Comparison of ENCODE assay signal across 28 cellular contexts in the genomic region with DNA sequence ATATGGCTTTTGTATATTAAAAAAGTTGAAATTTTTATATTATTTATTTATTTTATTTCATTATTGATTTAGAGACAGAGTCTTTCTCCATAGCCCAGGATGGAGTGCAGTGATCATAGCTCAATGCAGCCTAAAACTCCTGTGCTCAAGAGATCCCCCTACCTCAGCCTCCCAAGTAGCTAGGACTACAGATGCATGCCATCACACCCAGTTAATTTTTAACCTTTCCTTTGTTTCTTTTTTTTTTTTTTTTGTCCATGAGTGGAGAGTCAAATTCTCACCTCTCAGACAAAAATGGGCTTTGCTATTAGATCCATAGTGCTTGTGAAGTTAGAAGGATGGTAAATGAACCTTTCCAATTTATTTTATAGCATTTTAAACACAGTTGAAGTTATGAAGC.
"Had no signal": no experiment of that assay in that cellular context is flagged by ENCODE, and none has a peak within 500 bp of the region (broad histone marks: within the 10 kb centered on the region; RNA-seq: fewer than 3 reads in every experiment).

No MANE protein-coding gene starts in this region.

- DNase-seq: activated B cell treated with CpG ODN at 0.5 μM for 24 hours; activated CD4-positive, alpha-beta memory T cell treated with anti-CD3 and anti-CD28 coated beads for 36 hours; activated CD4-positive, alpha-beta T cell treated with anti-CD3 and anti-CD28 coated beads for 36 hours; activated CD4-positive, alpha-beta T cell treated with anti-CD3 and anti-CD28 coated beads, Interleukin-2, amount 10 ng/mL, durations not matched to agents 24 days and 14 days; activated CD8-positive, alpha-beta memory T cell treated with anti-CD3 and anti-CD28 coated beads, Interleukin-2, amount 10 ng/mL, durations not matched to agents 7 days and 5 days; activated CD8-positive, alpha-beta memory T cell treated with anti-CD3 and anti-CD28 coated beads, Interleukin-2, amount 50 U/mL, for 4 hours; activated CD8-positive, alpha-beta T cell treated with anti-CD3 and anti-CD28 coated beads, Interleukin-2, amount 10 ng/mL, durations not matched to agents 7 days and 5 days; activated effector memory CD4-positive, alpha-beta T cell treated with anti-CD3 and anti-CD28 coated beads, Interleukin-2, amount 50 U/mL, for 16 hours; activated naive CD4-positive, alpha-beta T cell treated with anti-CD3 and anti-CD28 coated beads for 36 hours; activated naive CD8-positive, alpha-beta T cell treated with anti-CD3 and anti-CD28 coated beads for 36 hours; activated naive CD8-positive, alpha-beta T cell treated with anti-CD3 and anti-CD28 coated beads, Interleukin-2, amount 50 U/mL, for 24 hours; activated T-cell treated with anti-CD3 and anti-CD28 coated beads, Interleukin-2, amount 50 U/mL, for 1 hour; activated T-cell treated with anti-CD3 and anti-CD28 coated beads, Interleukin-2, amount 50 U/mL, for 48 hours; adrenal gland; amygdala; aorta; body of pancreas; caudate nucleus; cerebellar nuclear complex; colonic mucosa; effector CD8-positive, alpha-beta T cell; foreskin fibroblast; glutamatergic neuron; heart left ventricle; T-helper 2 cell had no signal

- H3K9me3 Mint-ChIP-seq: activated CD4-positive, alpha-beta memory T cell treated with anti-CD3 and anti-CD28 coated beads for 36 hours; activated CD4-positive, alpha-beta T cell treated with anti-CD3 and anti-CD28 coated beads, Interleukin-2, amount 10 ng/mL, durations not matched to agents 24 days and 14 days; activated naive CD4-positive, alpha-beta T cell treated with anti-CD3 and anti-CD28 coated beads for 36 hours; activated naive CD4-positive, alpha-beta T cell treated with anti-CD3 and anti-CD28 coated beads, Interleukin-2, amount 50 U/mL, for 24 hours; activated naive CD8-positive, alpha-beta T cell treated with anti-CD3 and anti-CD28 coated beads for 36 hours; activated naive CD8-positive, alpha-beta T cell treated with anti-CD3 and anti-CD28 coated beads, Interleukin-2, amount 50 U/mL, for 24 hours; activated T-helper 1 cell treated with anti-CD3 and anti-CD28 coated beads, Interleukin-12 subunit alpha, Interleukin-12 subunit beta, Interleukin-2, Interleukin-4 antibody, amounts not matched to agents 30 ng/mL and 10 ng/mL and 1 ng/mL, durations not matched to agents 14 hours and 24 hours and 36 hours; activated T-helper 2 cell treated with anti-CD3 and anti-CD28 coated beads, Interferon-gamma antibody, Interleukin-2, Interleukin-4, amounts not matched to agents 10 μg/mL and 5 μg/mL and 100 μg/mL, durations not matched to agents 14 hours and 24 hours and 36 hours had no signal

- H3K36me3 Mint-ChIP-seq: activated CD4-positive, alpha-beta memory T cell treated with anti-CD3 and anti-CD28 coated beads for 36 hours; activated CD8-positive, alpha-beta memory T cell treated with anti-CD3 and anti-CD28 coated beads, Interleukin-2, amount 10 ng/mL, durations not matched to agents 7 days and 5 days; activated naive CD4-positive, alpha-beta T cell treated with anti-CD3 and anti-CD28 coated beads, Interleukin-2, amount 50 U/mL, for 24 hours; activated naive CD8-positive, alpha-beta T cell treated with anti-CD3 and anti-CD28 coated beads for 36 hours had no signal

- H3K27ac Mint-ChIP-seq: activated B cell treated with CpG ODN at 0.5 μM for 24 hours; activated CD4-positive, alpha-beta memory T cell treated with anti-CD3 and anti-CD28 coated beads for 36 hours; activated CD4-positive, alpha-beta T cell treated with anti-CD3 and anti-CD28 coated beads for 36 hours; activated CD4-positive, alpha-beta T cell treated with anti-CD3 and anti-CD28 coated beads, Interleukin-2, amount 10 ng/mL, durations not matched to agents 24 days and 14 days; activated CD8-positive, alpha-beta memory T cell treated with anti-CD3 and anti-CD28 coated beads, Interleukin-2, amount 10 ng/mL, durations not matched to agents 7 days and 5 days; activated CD8-positive, alpha-beta T cell treated with anti-CD3 and anti-CD28 coated beads, Interleukin-2, amount 10 ng/mL, durations not matched to agents 7 days and 5 days; activated naive CD4-positive, alpha-beta T cell treated with anti-CD3 and anti-CD28 coated beads for 36 hours; activated naive CD4-positive, alpha-beta T cell treated with anti-CD3 and anti-CD28 coated beads, Interleukin-2, amount 50 U/mL, for 24 hours; activated naive CD8-positive, alpha-beta T cell treated with anti-CD3 and anti-CD28 coated beads for 36 hours; activated naive CD8-positive, alpha-beta T cell treated with anti-CD3 and anti-CD28 coated beads, Interleukin-2, amount 50 U/mL, for 24 hours; activated T-helper 1 cell treated with anti-CD3 and anti-CD28 coated beads, Interleukin-12 subunit alpha, Interleukin-12 subunit beta, Interleukin-2, Interleukin-4 antibody, amounts not matched to agents 30 ng/mL and 10 ng/mL and 1 ng/mL, durations not matched to agents 14 hours and 24 hours and 36 hours; activated T-helper 2 cell treated with anti-CD3 and anti-CD28 coated beads, Interferon-gamma antibody, Interleukin-2, Interleukin-4, amounts not matched to agents 10 μg/mL and 5 μg/mL and 100 μg/mL, durations not matched to agents 14 hours and 24 hours and 36 hours had no signal

- H3K4me1 Mint-ChIP-seq: activated B cell treated with CpG ODN at 0.5 μM for 24 hours; activated CD4-positive, alpha-beta T cell treated with anti-CD3 and anti-CD28 coated beads for 36 hours; activated CD4-positive, alpha-beta T cell treated with anti-CD3 and anti-CD28 coated beads, Interleukin-2, amount 10 ng/mL, durations not matched to agents 24 days and 14 days; activated CD8-positive, alpha-beta memory T cell treated with anti-CD3 and anti-CD28 coated beads, Interleukin-2, amount 10 ng/mL, durations not matched to agents 7 days and 5 days; activated naive CD4-positive, alpha-beta T cell treated with anti-CD3 and anti-CD28 coated beads, Interleukin-2, amount 50 U/mL, for 24 hours; activated naive CD8-positive, alpha-beta T cell treated with anti-CD3 and anti-CD28 coated beads for 36 hours; activated naive CD8-positive, alpha-beta T cell treated with anti-CD3 and anti-CD28 coated beads, Interleukin-2, amount 50 U/mL, for 24 hours had no signal

- H3K4me3 Mint-ChIP-seq: activated B cell treated with CpG ODN at 0.5 μM for 24 hours; activated CD4-positive, alpha-beta memory T cell treated with anti-CD3 and anti-CD28 coated beads for 36 hours; activated CD4-positive, alpha-beta T cell treated with anti-CD3 and anti-CD28 coated beads for 36 hours; activated CD4-positive, alpha-beta T cell treated with anti-CD3 and anti-CD28 coated beads, Interleukin-2, amount 10 ng/mL, durations not matched to agents 24 days and 14 days; activated CD8-positive, alpha-beta memory T cell treated with anti-CD3 and anti-CD28 coated beads, Interleukin-2, amount 10 ng/mL, durations not matched to agents 7 days and 5 days; activated CD8-positive, alpha-beta T cell treated with anti-CD3 and anti-CD28 coated beads, Interleukin-2, amount 10 ng/mL, durations not matched to agents 7 days and 5 days; activated naive CD4-positive, alpha-beta T cell treated with anti-CD3 and anti-CD28 coated beads for 36 hours; activated naive CD4-positive, alpha-beta T cell treated with anti-CD3 and anti-CD28 coated beads, Interleukin-2, amount 50 U/mL, for 24 hours; activated naive CD8-positive, alpha-beta T cell treated with anti-CD3 and anti-CD28 coated beads for 36 hours; activated naive CD8-positive, alpha-beta T cell treated with anti-CD3 and anti-CD28 coated beads, Interleukin-2, amount 50 U/mL, for 24 hours; activated T-helper 1 cell treated with anti-CD3 and anti-CD28 coated beads, Interleukin-12 subunit alpha, Interleukin-12 subunit beta, Interleukin-2, Interleukin-4 antibody, amounts not matched to agents 30 ng/mL and 10 ng/mL and 1 ng/mL, durations not matched to agents 14 hours and 24 hours and 36 hours had no signal

- H3K27me3 Mint-ChIP-seq: activated B cell treated with CpG ODN at 0.5 μM for 24 hours; activated CD4-positive, alpha-beta memory T cell treated with anti-CD3 and anti-CD28 coated beads for 36 hours; activated CD4-positive, alpha-beta T cell treated with anti-CD3 and anti-CD28 coated beads for 36 hours; activated CD4-positive, alpha-beta T cell treated with anti-CD3 and anti-CD28 coated beads, Interleukin-2, amount 10 ng/mL, durations not matched to agents 24 days and 14 days; activated CD8-positive, alpha-beta memory T cell treated with anti-CD3 and anti-CD28 coated beads, Interleukin-2, amount 10 ng/mL, durations not matched to agents 7 days and 5 days; activated naive CD4-positive, alpha-beta T cell treated with anti-CD3 and anti-CD28 coated beads, Interleukin-2, amount 50 U/mL, for 24 hours; activated naive CD8-positive, alpha-beta T cell treated with anti-CD3 and anti-CD28 coated beads for 36 hours; activated naive CD8-positive, alpha-beta T cell treated with anti-CD3 and anti-CD28 coated beads, Interleukin-2, amount 50 U/mL, for 24 hours had no signal
